Comparison of ENCODE assay signal across 10 cellular contexts in genomic region chr11:130383363-130384168, GRCh38. TPM values are rescaled to one million over a fixed set of nuclear protein-coding genes. Genes with fewer than 3 reads are reported as not detected.
DNase-seq lines count a peak whose midpoint lies in the region; ATAC-seq and TF ChIP-seq lines count a peak whose summit lies in the region.
"Had no signal": no experiment of that assay in that cellular context is flagged by ENCODE, and none has a peak within 500 bp of the region (broad histone marks: within the 10 kb centered on the region; RNA-seq: fewer than 3 reads in every experiment).

No MANE protein-coding gene starts in this region.

- H3K14ac ChIP-seq in mesenchymal stem cell (ENCODE audit: low read length in 2 of 2): no peak overlapping the region

- H3K23ac ChIP-seq in mesenchymal stem cell (ENCODE audit: low read length in 2 of 2): no peak overlapping the region

- peak overlapping the region; percentile 74 for H3K27ac ChIP-seq in mesenchymal stem cell (ENCODE audit: low read length, poor library complexity, severe bottlenecking)
- H3K27ac ChIP-seq: epithelial cell of prostate, parathyroid adenoma had no signal

- peak overlapping the region in 1 of 2 experiments; percentile 60 for H2BK12ac ChIP-seq in mesenchymal stem cell (ENCODE audit: low read length in 2 of 2)

- WGBS in mesenchymal stem cell: 33% methylated on average over 10 of the region's 10 CpGs

- no peaks in the 10 kb centered on the region for H3K9me3 ChIP-seq in mesenchymal stem cell (ENCODE audit: control insufficient read depth, low read length)

- DNase-seq in AG09309 (ENCODE audit: low read depth) (peak; percentile 71), HFFc6 (peak; percentile 75), amniotic stem cell (lab: John Stamatoyannopoulos, UW) (peak; percentile 40), mesenchymal stem cell (peak; percentile 94), Ammon's horn (ENCODE audit: low spot score) (no peak), NCI-H2029 treated with DMSO at 0.1 percent for 48 hours (lab: John Stamatoyannopoulos, UW) (no peak)
- DNase-seq in stimulated activated CD4-positive, alpha-beta T cell treated with anti-CD3 and anti-CD28 coated beads, Interleukin-4, amount 100 ng/mL, for 24 hours: no peak

- H3K27me3 ChIP-seq in mesenchymal stem cell (ENCODE audit: control insufficient read depth in 1 of 2, insufficient read depth in 1 of 2, low read length in 2 of 2): peaks cover 14 to 27% of the 10 kb centered on the region in 2 experiments

- H3K27ac Mint-ChIP-seq in HFFc6: no peak overlapping the region

- H2AFZ ChIP-seq in mesenchymal stem cell (ENCODE audit: low read depth, low read length): no peak overlapping the region
- H2AFZ ChIP-seq: parathyroid adenoma had no signal

- no peak for TF ChIP-seq CTCF in AG09309 (IDR thresholded peaks at IDR 0.05; ENCODE audit: control insufficient read depth, insufficient read depth, low read depth, low read length, missing control alignments)
- TF ChIP-seq CTCF in HFFc6 (IDR thresholded peaks at IDR 0.05): no peak

- H3K4me1 Mint-ChIP-seq in HFFc6 (ENCODE audit: low read depth): peaks cover 21% of the 10 kb centered on the region

- no peak overlapping the region for H3K9ac ChIP-seq in mesenchymal stem cell (ENCODE audit: low read length)
- H3K9ac ChIP-seq: parathyroid adenoma had no signal

- peak overlapping the region; percentile 17 for H3K4me2 ChIP-seq in mesenchymal stem cell (ENCODE audit: low read length, poor library complexity, severe bottlenecking)

- no peak overlapping the region for H4K91ac ChIP-seq in mesenchymal stem cell (ENCODE audit: low read length)

- H3K4me3 ChIP-seq in AG09309 (ENCODE audit: control insufficient read depth, low read depth, low read length) (no peak overlapping the region), mesenchymal stem cell (ENCODE audit: insufficient read depth in 1 of 2, low read depth in 1 of 2, low read length in 2 of 2) (no peak overlapping the region)

- peak overlapping the region in 1 of 2 experiments; percentile 63 for H3K18ac ChIP-seq in mesenchymal stem cell (ENCODE audit: low read depth in 1 of 2, low read length in 2 of 2)

- no peaks in the 10 kb centered on the region for H3K36me3 Mint-ChIP-seq in HFFc6 (ENCODE audit: low read depth)

- no peak for ATAC-seq in GM18868 (IDR thresholded peaks at IDR 0.05; ENCODE audit: unreplicated experiment)

- H3K9me3 Mint-ChIP-seq in HFFc6: no peaks in the 10 kb centered on the region

- no peaks in the 10 kb centered on the region for H3K36me3 ChIP-seq in mesenchymal stem cell (ENCODE audit: control insufficient read depth in 1 of 2, insufficient read depth in 2 of 2, low read depth in 1 of 2, low read length in 2 of 2)

- H3K79me1 ChIP-seq in mesenchymal stem cell (replicated peaks; ENCODE audit: low read length, poor library complexity, severe bottlenecking): no peaks in the 10 kb centered on the region

- H2AK5ac ChIP-seq in mesenchymal stem cell (ENCODE audit: low read length, severe bottlenecking): peak overlapping the region; percentile 41

- H3K4me1 ChIP-seq in mesenchymal stem cell (ENCODE audit: control insufficient read depth, insufficient read depth, low read depth, low read length): peaks cover 16% of the 10 kb centered on the region
- H3K4me1 ChIP-seq: parathyroid adenoma had no signal

- no peak overlapping the region; the same call in 1 of the 2 replicates for H3K4me3 Mint-ChIP-seq in HFFc6

- H2BK120ac ChIP-seq in mesenchymal stem cell (ENCODE audit: low read depth, low read length): no peak overlapping the region

- no peak overlapping the region for H3K4ac ChIP-seq in mesenchymal stem cell (ENCODE audit: low read depth in 1 of 2, low read length in 2 of 2)

- H3K27me3 Mint-ChIP-seq in HFFc6 (ENCODE audit: insufficient read depth): peaks cover 28% of the 10 kb centered on the region

- H2BK5ac ChIP-seq in mesenchymal stem cell (ENCODE audit: low read depth, low read length, poor library complexity, severe bottlenecking): peak overlapping the region; percentile 22

- H4K8ac ChIP-seq in mesenchymal stem cell (ENCODE audit: low read length): no peak overlapping the region

- no peak overlapping the region for H2BK15ac ChIP-seq in mesenchymal stem cell (ENCODE audit: low read depth, poor library complexity, severe bottlenecking)

RNA-seq across cellular contexts. Expression of gene ADAMTS8, which starts 44.8 kb away (rescaled TPM):
- not detected for total RNA-seq in HFFc6 (2021; fragmentation: NEBNext Ultra II Directional; extraction: Animal tissue kit (Norgen Biotek cat#: 25700))
- 1.3 TPM for polyA plus RNA-seq in mesenchymal stem cell (2013, experiment 1 of 2)
- polyA plus RNA-seq in mesenchymal stem cell (2013, experiment 2 of 2): 1.2 TPM

Comparison
In these comparisons a context has a peak if more than half of its experiments do, and no peak if none do; other contexts are left out.
1. DNase-seq: peak in AG09309 (single experiment), HFFc6 (single experiment), amniotic stem cell (single experiment) and mesenchymal stem cell (single experiment); none in stimulated activated CD4-positive, alpha-beta T cell treated with anti-CD3 and anti-CD28 coated beads, Interleukin-4, amount 100 ng/mL, for 24 hours (single experiment), Ammon's horn (single experiment) and NCI-H2029 treated with DMSO at 0.1 percent for 48 hours (single experiment).